ENCODE assay signal across 13 cellular contexts in genomic region chr9:36980148-36980974, GRCh38. TPM values are rescaled to one million over a fixed set of nuclear protein-coding genes. Genes with fewer than 3 reads are reported as not detected.
DNase-seq lines count a peak whose midpoint lies in the region; ATAC-seq, FAIRE-seq and TF ChIP-seq lines count a peak whose summit lies in the region.
"Had no signal": no experiment of that assay in that cellular context is flagged by ENCODE, and none has a peak within 500 bp of the region (broad histone marks: within the 10 kb centered on the region; RNA-seq: fewer than 3 reads in every experiment).

No MANE protein-coding gene starts in this region.

- CTCF ChIA-PET in A549 (lab: Yijun Ruan, JAX): interaction anchor here (0.6 to 6.3 kb wide), 10 partner anchors 10 to 502 kb away, joined by 3 to 49 read pairs (median 3); no protein-coding TSS in a partner anchor

- TF ChIP-seq RAD21 in A549 (conservative IDR thresholded peaks at IDR 0.05 in 1 of 2, IDR thresholded peaks at IDR 0.05 in 1 of 2): peak; percentile 19 to 48; a peak in 2 of 5 replicates

- peaks cover 10% of the 10 kb centered on the region; the same call in 1 of the 3 replicates for H3K4me1 ChIP-seq in A549
- H3K4me1 ChIP-seq: vagina had no signal

- POLR2A ChIA-PET in A549 (lab: Yijun Ruan, JAX): no interaction called here

- no peaks in the 10 kb centered on the region for H3K9me3 ChIP-seq in A549
- H3K9me3 ChIP-seq: vagina had no signal

- no peak overlapping the region for H3K4me3 ChIP-seq in A549
- H3K4me3 ChIP-seq: GM23248, vagina had no signal

- ATAC-seq in A549: peak; percentile 53 to 73; a peak in 5 of 6 replicates
- ATAC-seq in omental fat pad (ENCODE audit: low FRiP score): no peak
- ATAC-seq in GM18909 (IDR thresholded peaks at IDR 0.05; ENCODE audit: poor library complexity, unreplicated experiment): no peak
- ATAC-seq in HG02852 (IDR thresholded peaks at IDR 0.05; ENCODE audit: unreplicated experiment): no peak

- TF ChIP-seq POLR2A in A549 (IDR thresholded peaks at IDR 0.05; ENCODE audit: low read length): no peak

- whole genome bisulfite sequencing in A549 (ENCODE audit: missing lambda C conversion rate): 47% methylated on average over 6 of the region's 7 CpGs

- TF ChIP-seq EP300 in A549 (IDR thresholded peaks at IDR 0.05): no peak

- in situ Hi-C loops in GM13977 (cut with MboI; ENCODE audit: low pct_unique_long_range_greater_than_20kb, low sequenced_read_pairs, unreplicated experiment): no loop called here

- no peak overlapping the region for H3K4me2 ChIP-seq in A549

- TF ChIP-seq CTCF in A549 (IDR thresholded peaks at IDR 0.05): peak; percentile 9; the same call in 1 of the 3 replicates
- TF ChIP-seq CTCF in GM13977 (IDR thresholded peaks at IDR 0.05; ENCODE audit: extremely low read depth, insufficient read depth, missing control alignments): peak; percentile 52
- no peak for TF ChIP-seq CTCF in omental fat pad (IDR thresholded peaks at IDR 0.05)

- no peak overlapping the region for H3K27ac ChIP-seq in A549
- H3K27ac ChIP-seq: GM23248, vagina had no signal

- FAIRE-seq in A549 (lab: Jason Lieb, UNC): no peak
- FAIRE-seq: colon had no signal

- DNase-seq in A549 (ENCODE audit: low read depth in 1 of 2, low spot score in 1 of 2) (peak; percentile 32 to 35), GM13977 (ENCODE audit: low spot score) (no peak), NCI-H345 (lab: John Stamatoyannopoulos, UW) (peak; percentile 90), cerebellum (ENCODE audit: low spot score) (peak; percentile 55), omental fat pad (ENCODE audit: low spot score) (no peak), occipital lobe (lab: John Stamatoyannopoulos, UW) (no peak)
- DNase-seq: GM23248 had no signal

TF ChIP-seq in A549, 52 proteins besides CTCF, POLR2A, EP300 and RAD21:
- TF ChIP-seq ELK1 (IDR thresholded peaks at IDR 0.05; ENCODE audit: low read depth, low read length): no peak

RNA-seq across cellular contexts. Expression of gene PAX5, which starts 53.7 kb away (rescaled TPM):
- polyA plus RNA-seq in A549 (2011; rRNA removed) (not detected in 2 replicates), A549 (2017; fragmentation: RNase III; extraction: RNeasy Plus Mini Kit Qiagen cat#74134 plus additional on column Dnase treatment) (not detected in 3 replicates)
- 0.01 TPM in 1 of 2 replicates, not detected in the other for polyA plus RNA-seq in A549 (2012; cell fraction: cytosol; rRNA removed)
- 0.01 TPM in 1 of 2 replicates, not detected in the other for polyA plus RNA-seq in A549 (2012; cell fraction: nucleus; rRNA removed)
- polyA minus RNA-seq in A549 (2011; rRNA and poly(A)+ RNA removed): not detected in 2 replicates
- total RNA-seq in cerebellum (0.64 TPM), omental fat pad (1 to 10 TPM in 1 of 4 donors, under 1 TPM in 2, not detected in 1; 0.09 to 1.2 (median 0.24) TPM), occipital lobe (not detected)
- total RNA-seq: GM23248, kidney epithelial cell, LHCN-M2 had no signal
- polyA plus RNA-seq: GM23248 had no signal

Comparison
In these comparisons a context has a peak if more than half of its experiments do, and no peak if none do; other contexts are left out.
1. ATAC-seq: peak in A549 (2 of 2); none in omental fat pad (single experiment), GM18909 (single experiment) and HG02852 (single experiment).
2. DNase-seq: peak in A549 (2 of 2), NCI-H345 (single experiment) and cerebellum (single experiment); none in GM13977 (single experiment), omental fat pad (single experiment) and occipital lobe (single experiment).
3. CTCF ChIP-seq: peak in A549 (single experiment) and GM13977 (single experiment); none in omental fat pad (0 of 3).